Comparison of ENCODE assay signal across 1 cellular context in the genomic region with DNA sequence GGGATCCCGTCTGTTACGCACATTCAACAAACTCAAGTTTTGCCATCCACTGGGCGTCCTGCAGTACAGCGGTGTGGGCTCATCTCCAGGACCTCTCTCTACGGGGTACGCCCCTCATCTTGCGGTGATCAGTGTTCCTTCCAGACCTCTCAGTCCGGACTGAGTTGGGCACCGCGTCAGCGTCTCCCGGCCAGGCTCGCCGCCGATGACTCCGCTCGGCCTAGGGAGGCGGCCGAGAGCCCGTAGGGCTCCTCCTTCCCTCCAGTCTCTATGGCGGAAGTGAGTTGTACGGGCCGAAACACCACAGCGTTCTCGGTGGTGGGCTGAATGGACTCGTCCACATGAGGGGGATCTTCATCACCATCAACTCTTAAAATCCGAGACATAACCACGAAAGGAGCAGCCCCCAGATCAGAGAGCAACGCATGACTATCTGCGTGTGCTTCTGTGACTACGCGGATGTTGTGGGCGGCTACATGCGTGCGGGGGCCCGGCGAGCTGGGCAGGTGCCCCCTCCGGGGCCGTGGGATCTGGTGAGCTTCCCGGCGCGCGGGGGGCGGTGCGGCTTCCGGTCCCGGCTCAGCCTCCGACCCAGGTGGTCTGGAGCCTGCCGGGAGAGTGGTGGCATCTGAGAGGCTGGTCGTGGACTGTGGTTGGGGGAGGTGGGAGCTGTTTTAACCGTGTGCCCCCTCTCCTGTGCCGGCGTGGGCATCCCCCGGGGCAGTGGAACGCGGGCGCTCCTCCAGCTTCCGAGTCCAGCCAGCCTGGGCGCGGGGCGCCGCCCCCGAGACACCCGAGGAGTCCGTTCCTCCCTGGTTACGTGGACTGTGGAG.
TF ChIP-seq lines count a peak whose summit lies in the region.

A gene with protein sequence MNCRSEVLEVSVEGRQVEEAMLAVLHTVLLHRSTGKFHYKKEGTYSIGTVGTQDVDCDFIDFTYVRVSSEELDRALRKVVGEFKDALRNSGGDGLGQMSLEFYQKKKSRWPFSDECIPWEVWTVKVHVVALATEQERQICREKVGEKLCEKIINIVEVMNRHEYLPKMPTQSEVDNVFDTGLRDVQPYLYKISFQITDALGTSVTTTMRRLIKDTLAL (plus strand): TSS at position 569 of the 833 bp plus-strand sequence. CDS start 3,673 bp downstream, outside the sequence.

TF ChIP-seq in HepG2, 621 proteins besides CTCF, POLR2A, EP300 and RAD21 (continued from another document and continues in another):
- TF ChIP-seq, protein P1, sequence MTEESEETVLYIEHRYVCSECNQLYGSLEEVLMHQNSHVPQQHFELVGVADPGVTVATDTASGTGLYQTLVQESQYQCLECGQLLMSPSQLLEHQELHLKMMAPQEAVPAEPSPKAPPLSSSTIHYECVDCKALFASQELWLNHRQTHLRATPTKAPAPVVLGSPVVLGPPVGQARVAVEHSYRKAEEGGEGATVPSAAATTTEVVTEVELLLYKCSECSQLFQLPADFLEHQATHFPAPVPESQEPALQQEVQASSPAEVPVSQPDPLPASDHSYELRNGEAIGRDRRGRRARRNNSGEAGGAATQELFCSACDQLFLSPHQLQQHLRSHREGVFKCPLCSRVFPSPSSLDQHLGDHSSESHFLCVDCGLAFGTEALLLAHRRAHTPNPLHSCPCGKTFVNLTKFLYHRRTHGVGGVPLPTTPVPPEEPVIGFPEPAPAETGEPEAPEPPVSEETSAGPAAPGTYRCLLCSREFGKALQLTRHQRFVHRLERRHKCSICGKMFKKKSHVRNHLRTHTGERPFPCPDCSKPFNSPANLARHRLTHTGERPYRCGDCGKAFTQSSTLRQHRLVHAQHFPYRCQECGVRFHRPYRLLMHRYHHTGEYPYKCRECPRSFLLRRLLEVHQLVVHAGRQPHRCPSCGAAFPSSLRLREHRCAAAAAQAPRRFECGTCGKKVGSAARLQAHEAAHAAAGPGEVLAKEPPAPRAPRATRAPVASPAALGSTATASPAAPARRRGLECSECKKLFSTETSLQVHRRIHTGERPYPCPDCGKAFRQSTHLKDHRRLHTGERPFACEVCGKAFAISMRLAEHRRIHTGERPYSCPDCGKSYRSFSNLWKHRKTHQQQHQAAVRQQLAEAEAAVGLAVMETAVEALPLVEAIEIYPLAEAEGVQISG (CRISPR knock-in tag; IDR thresholded peaks at IDR 0.05): peak; percentile 99
- peak; percentile 79; the same call in 1 of the 2 replicates for TF ChIP-seq ZBTB2 (CRISPR knock-in tag; IDR thresholded peaks at IDR 0.05; ENCODE audit: low read depth)
- TF ChIP-seq ZNF550 (CRISPR knock-in tag; IDR thresholded peaks at IDR 0.05; ENCODE audit: borderline replicate concordance): peak; percentile 48; the same call in 1 of the 2 replicates
- TF ChIP-seq, protein P2, sequence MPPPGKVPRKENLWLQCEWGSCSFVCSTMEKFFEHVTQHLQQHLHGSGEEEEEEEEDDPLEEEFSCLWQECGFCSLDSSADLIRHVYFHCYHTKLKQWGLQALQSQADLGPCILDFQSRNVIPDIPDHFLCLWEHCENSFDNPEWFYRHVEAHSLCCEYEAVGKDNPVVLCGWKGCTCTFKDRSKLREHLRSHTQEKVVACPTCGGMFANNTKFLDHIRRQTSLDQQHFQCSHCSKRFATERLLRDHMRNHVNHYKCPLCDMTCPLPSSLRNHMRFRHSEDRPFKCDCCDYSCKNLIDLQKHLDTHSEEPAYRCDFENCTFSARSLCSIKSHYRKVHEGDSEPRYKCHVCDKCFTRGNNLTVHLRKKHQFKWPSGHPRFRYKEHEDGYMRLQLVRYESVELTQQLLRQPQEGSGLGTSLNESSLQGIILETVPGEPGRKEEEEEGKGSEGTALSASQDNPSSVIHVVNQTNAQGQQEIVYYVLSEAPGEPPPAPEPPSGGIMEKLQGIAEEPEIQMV (CRISPR knock-in tag; IDR thresholded peaks at IDR 0.05; ENCODE audit: low read depth): peak; percentile 95
- TF ChIP-seq CHD4 (IDR thresholded peaks at IDR 0.05; ENCODE audit: borderline replicate concordance, low read length): no peak
- TF ChIP-seq, protein P3, sequence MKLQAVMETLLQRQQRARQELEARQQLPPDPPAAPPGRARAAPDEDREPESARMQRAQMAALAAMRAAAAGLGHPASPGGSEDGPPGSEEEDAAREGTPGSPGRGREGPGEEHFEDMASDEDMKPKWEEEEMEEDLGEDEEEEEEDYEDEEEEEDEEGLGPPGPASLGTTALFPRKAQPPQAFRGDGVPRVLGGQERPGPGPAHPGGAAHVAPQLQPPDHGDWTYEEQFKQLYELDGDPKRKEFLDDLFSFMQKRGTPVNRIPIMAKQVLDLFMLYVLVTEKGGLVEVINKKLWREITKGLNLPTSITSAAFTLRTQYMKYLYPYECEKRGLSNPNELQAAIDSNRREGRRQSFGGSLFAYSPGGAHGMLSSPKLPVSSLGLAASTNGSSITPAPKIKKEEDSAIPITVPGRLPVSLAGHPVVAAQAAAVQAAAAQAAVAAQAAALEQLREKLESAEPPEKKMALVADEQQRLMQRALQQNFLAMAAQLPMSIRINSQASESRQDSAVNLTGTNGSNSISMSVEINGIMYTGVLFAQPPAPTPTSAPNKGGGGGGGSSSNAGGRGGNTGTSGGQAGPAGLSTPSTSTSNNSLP (IDR thresholded peaks at IDR 0.05; ENCODE audit: low read depth, low read length): 0 out of 2 replicates have a peak, but pooled peaks have one; percentile 44
- TF ChIP-seq ZNF816 (CRISPR knock-in tag; IDR thresholded peaks at IDR 0.05; ENCODE audit: borderline replicate concordance): peak; percentile 66; the same call in 1 of the 2 replicates
- peak; percentile 68; the same call in 1 of the 2 replicates for TF ChIP-seq PHF21A (CRISPR knock-in tag; IDR thresholded peaks at IDR 0.05)
- peak in 1 of 2 experiments; percentile 73; a peak in 2 of 4 replicates for TF ChIP-seq KLF16 (CRISPR knock-in tag; IDR thresholded peaks at IDR 0.05)
- no peak for TF ChIP-seq ZFYVE20 (CRISPR knock-in tag; IDR thresholded peaks at IDR 0.05; ENCODE audit: borderline replicate concordance, low read depth)
- peak; percentile 68 for TF ChIP-seq AGO2 (optimal IDR thresholded peaks at IDR 0.05; ENCODE audit: low read depth, low read length)
- no peak for TF ChIP-seq ZNF253 (CRISPR knock-in tag; IDR thresholded peaks at IDR 0.05; ENCODE audit: borderline replicate concordance)
- TF ChIP-seq ZNF441 (CRISPR knock-in tag; IDR thresholded peaks at IDR 0.05; ENCODE audit: borderline replicate concordance): 0 out of 2 replicates have a peak, but pooled peaks have one; percentile 37
- no peak for TF ChIP-seq ZSCAN25 (CRISPR knock-in tag; IDR thresholded peaks at IDR 0.05)
- TF ChIP-seq RFXAP (CRISPR knock-in tag; IDR thresholded peaks at IDR 0.05; ENCODE audit: borderline replicate concordance): peak; percentile 80; the same call in 1 of the 2 replicates
- TF ChIP-seq PITX1 (CRISPR knock-in tag; IDR thresholded peaks at IDR 0.05): peak; percentile 55; the same call in 1 of the 2 replicates
- TF ChIP-seq RNF2 (conservative IDR thresholded peaks at IDR 0.05; ENCODE audit: low read depth): 0 out of 2 replicates have a peak, but pooled peaks have one; percentile 49
- TF ChIP-seq ZMAT3 (CRISPR knock-in tag; conservative IDR thresholded peaks at IDR 0.05): 0 out of 2 replicates have a peak, but pooled peaks have one; percentile 35
- TF ChIP-seq YY1 (IDR thresholded peaks at IDR 0.05; ENCODE audit: insufficient read depth, insufficient replicate concordance, low read depth, low read length): peak; percentile 75
- TF ChIP-seq ZNF766 (CRISPR knock-in tag; IDR thresholded peaks at IDR 0.05; ENCODE audit: borderline replicate concordance): peak; percentile 65; the same call in 1 of the 2 replicates
- TF ChIP-seq GTF3A (CRISPR knock-in tag; conservative IDR thresholded peaks at IDR 0.05): no peak; the same call in 1 of the 2 replicates
- TF ChIP-seq ZNF788 (CRISPR knock-in tag; IDR thresholded peaks at IDR 0.05; ENCODE audit: borderline replicate concordance): peak; percentile 91; the same call in 1 of the 2 replicates
- peak; percentile 73 for TF ChIP-seq TOE1 (CRISPR knock-in tag; IDR thresholded peaks at IDR 0.05)
- TF ChIP-seq ZNF33B (CRISPR knock-in tag; IDR thresholded peaks at IDR 0.05): 0 out of 2 replicates have a peak, but pooled peaks have one; percentile 25
- TF ChIP-seq NFE2 (CRISPR knock-in tag; IDR thresholded peaks at IDR 0.05): no peak
- peak; percentile 46; the same call in 1 of the 2 replicates for TF ChIP-seq MTERF4 (CRISPR knock-in tag; IDR thresholded peaks at IDR 0.05)
- TF ChIP-seq ZNF572 (CRISPR knock-in tag; IDR thresholded peaks at IDR 0.05): no peak
- TF ChIP-seq, protein P4, sequence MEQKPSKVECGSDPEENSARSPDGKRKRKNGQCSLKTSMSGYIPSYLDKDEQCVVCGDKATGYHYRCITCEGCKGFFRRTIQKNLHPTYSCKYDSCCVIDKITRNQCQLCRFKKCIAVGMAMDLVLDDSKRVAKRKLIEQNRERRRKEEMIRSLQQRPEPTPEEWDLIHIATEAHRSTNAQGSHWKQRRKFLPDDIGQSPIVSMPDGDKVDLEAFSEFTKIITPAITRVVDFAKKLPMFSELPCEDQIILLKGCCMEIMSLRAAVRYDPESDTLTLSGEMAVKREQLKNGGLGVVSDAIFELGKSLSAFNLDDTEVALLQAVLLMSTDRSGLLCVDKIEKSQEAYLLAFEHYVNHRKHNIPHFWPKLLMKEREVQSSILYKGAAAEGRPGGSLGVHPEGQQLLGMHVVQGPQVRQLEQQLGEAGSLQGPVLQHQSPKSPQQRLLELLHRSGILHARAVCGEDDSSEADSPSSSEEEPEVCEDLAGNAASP (CRISPR knock-in tag; IDR thresholded peaks at IDR 0.05; ENCODE audit: borderline replicate concordance): peak; percentile 63; the same call in 1 of the 2 replicates
- no peak for TF ChIP-seq CC2D1A (CRISPR knock-in tag; IDR thresholded peaks at IDR 0.05)
- no peak for TF ChIP-seq ATRX (CRISPR knock-in tag; IDR thresholded peaks at IDR 0.05; ENCODE audit: borderline replicate concordance)
- TF ChIP-seq, protein P5, sequence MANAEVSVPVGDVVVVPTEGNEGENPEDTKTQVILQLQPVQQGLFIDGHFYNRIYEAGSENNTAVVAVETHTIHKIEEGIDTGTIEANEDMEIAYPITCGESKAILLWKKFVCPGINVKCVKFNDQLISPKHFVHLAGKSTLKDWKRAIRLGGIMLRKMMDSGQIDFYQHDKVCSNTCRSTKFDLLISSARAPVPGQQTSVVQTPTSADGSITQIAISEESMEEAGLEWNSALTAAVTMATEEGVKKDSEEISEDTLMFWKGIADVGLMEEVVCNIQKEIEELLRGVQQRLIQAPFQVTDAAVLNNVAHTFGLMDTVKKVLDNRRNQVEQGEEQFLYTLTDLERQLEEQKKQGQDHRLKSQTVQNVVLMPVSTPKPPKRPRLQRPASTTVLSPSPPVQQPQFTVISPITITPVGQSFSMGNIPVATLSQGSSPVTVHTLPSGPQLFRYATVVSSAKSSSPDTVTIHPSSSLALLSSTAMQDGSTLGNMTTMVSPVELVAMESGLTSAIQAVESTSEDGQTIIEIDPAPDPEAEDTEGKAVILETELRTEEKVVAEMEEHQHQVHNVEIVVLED (CRISPR knock-in tag; IDR thresholded peaks at IDR 0.05; ENCODE audit: borderline replicate concordance): peak; percentile 68; the same call in 1 of the 2 replicates
- TF ChIP-seq, protein P6, sequence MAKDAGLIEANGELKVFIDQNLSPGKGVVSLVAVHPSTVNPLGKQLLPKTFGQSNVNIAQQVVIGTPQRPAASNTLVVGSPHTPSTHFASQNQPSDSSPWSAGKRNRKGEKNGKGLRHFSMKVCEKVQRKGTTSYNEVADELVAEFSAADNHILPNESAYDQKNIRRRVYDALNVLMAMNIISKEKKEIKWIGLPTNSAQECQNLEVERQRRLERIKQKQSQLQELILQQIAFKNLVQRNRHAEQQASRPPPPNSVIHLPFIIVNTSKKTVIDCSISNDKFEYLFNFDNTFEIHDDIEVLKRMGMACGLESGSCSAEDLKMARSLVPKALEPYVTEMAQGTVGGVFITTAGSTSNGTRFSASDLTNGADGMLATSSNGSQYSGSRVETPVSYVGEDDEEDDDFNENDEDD (CRISPR knock-in tag; IDR thresholded peaks at IDR 0.05; ENCODE audit: borderline replicate concordance): peak; percentile 68; the same call in 1 of the 2 replicates
- TF ChIP-seq, protein P7, sequence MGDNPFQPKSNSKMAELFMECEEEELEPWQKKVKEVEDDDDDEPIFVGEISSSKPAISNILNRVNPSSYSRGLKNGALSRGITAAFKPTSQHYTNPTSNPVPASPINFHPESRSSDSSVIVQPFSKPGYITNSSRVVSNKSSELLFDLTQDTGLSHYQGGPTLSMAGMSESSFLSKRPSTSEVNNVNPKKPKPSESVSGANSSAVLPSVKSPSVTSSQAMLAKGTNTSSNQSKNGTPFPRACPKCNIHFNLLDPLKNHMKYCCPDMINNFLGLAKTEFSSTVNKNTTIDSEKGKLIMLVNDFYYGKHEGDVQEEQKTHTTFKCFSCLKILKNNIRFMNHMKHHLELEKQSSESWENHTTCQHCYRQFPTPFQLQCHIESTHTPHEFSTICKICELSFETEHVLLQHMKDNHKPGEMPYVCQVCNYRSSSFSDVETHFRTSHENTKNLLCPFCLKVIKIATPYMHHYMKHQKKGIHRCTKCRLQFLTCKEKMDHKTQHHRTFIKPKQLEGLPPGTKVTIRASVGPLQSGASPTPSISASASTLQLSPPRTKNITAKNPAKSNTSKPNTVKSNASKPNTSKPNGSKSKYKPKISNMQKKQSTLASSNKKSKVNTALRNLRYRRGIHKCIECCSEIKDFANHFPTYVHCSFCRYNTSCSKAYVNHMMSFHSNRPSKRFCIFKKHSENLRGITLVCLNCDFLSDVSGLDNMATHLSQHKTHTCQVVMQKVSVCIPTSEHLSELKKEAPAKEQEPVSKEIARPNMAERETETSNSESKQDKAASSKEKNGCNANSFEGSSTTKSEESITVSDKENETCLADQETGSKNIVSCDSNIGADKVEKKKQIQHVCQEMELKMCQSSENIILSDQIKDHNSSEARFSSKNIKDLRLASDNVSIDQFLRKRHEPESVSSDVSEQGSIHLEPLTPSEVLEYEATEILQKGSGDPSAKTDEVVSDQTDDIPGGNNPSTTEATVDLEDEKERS (CRISPR knock-in tag; IDR thresholded peaks at IDR 0.05): peak; percentile 61; the same call in 1 of the 2 replicates
- no peak for TF ChIP-seq EED (CRISPR knock-in tag; IDR thresholded peaks at IDR 0.05)
- no peak for TF ChIP-seq HOXD1 (CRISPR knock-in tag; IDR thresholded peaks at IDR 0.05)
